9 cellular contexts compared by ENCODE assay signal in genomic region chr1:93615201-93616150, GRCh38.
A peak's percentile ranks its signal among the peaks of the same experiment; 100 is the strongest.
DNase-seq lines count a peak whose midpoint lies in the region; ATAC-seq and TF ChIP-seq lines count a peak whose summit lies in the region.
"Had no signal": no experiment of that assay in that cellular context is flagged by ENCODE, and none has a peak within 500 bp of the region (broad histone marks: within the 10 kb centered on the region; RNA-seq: fewer than 3 reads in every experiment).

No MANE protein-coding gene starts in this region.

- no peaks in the 10 kb centered on the region for H3K36me3 ChIP-seq in CD8-positive, alpha-beta T cell (ENCODE audit: insufficient read depth, low read length)

- no peaks in the 10 kb centered on the region for H3K36me3 Mint-ChIP-seq in CD8-positive, alpha-beta T cell
- H3K36me3 Mint-ChIP-seq in activated CD4-positive, alpha-beta T cell treated with anti-CD3 and anti-CD28 coated beads, Interleukin-2, amount 10 ng/mL, durations not matched to agents 24 days and 14 days (ENCODE audit: low read depth): no peaks in the 10 kb centered on the region
- H3K36me3 Mint-ChIP-seq: naive thymus-derived CD4-positive, alpha-beta T cell had no signal

- peaks cover 13% of the 10 kb centered on the region for H3K4me1 Mint-ChIP-seq in CD8-positive, alpha-beta T cell (ENCODE audit: low read depth)
- H3K4me1 Mint-ChIP-seq in activated CD4-positive, alpha-beta T cell treated with anti-CD3 and anti-CD28 coated beads, Interleukin-2, amount 10 ng/mL, durations not matched to agents 24 days and 14 days: peaks cover 17% of the 10 kb centered on the region

- H3K27me3 ChIP-seq in CD8-positive, alpha-beta T cell (ENCODE audit: insufficient read depth, low read length): no peaks in the 10 kb centered on the region

- POLR2A ChIA-PET in CD8-positive, alpha-beta T cell (lab: Charles Lee): no interaction called here

- intact Hi-C loops in CD8-positive, alpha-beta T cell (cut with DNase I, micrococcal nuclease): no loop called here
- intact Hi-C loops in activated CD4-positive, alpha-beta T cell treated with anti-CD3 and anti-CD28 coated beads, Interleukin-2, amount 10 ng/mL, durations not matched to agents 24 days and 14 days (cut with micrococcal nuclease): loop anchor here (1.0 to 5.0 kb wide), 2 partner anchors 8 to 268 kb away; partner anchors contain the start of gene DR1

- H3K27ac Mint-ChIP-seq in CD8-positive, alpha-beta T cell: peak overlapping the region; percentile 64
- peak overlapping the region; percentile 84 for H3K27ac Mint-ChIP-seq in activated CD4-positive, alpha-beta T cell treated with anti-CD3 and anti-CD28 coated beads, Interleukin-2, amount 10 ng/mL, durations not matched to agents 24 days and 14 days

- no peak overlapping the region for H3K4me3 ChIP-seq in CD8-positive, alpha-beta T cell (ENCODE audit: low read depth, low read length)
- H3K4me3 ChIP-seq in fibroblast of villous mesenchyme (ENCODE audit: low read depth, low read length): no peak overlapping the region

- no peaks in the 10 kb centered on the region for H3K9me3 ChIP-seq in CD8-positive, alpha-beta T cell (ENCODE audit: low read length)

- H3K4me1 ChIP-seq in CD8-positive, alpha-beta T cell (ENCODE audit: insufficient read depth, low read length): peaks cover 3% of the 10 kb centered on the region

- CTCF ChIA-PET in CD8-positive, alpha-beta T cell (lab: Charles Lee): interaction anchor here (1.4 kb wide), 1 partner anchor 12 kb away, joined by 4 read pairs; no protein-coding TSS in a partner anchor

- no peaks in the 10 kb centered on the region for H3K9me3 Mint-ChIP-seq in CD8-positive, alpha-beta T cell
- no peaks in the 10 kb centered on the region for H3K9me3 Mint-ChIP-seq in activated CD4-positive, alpha-beta T cell treated with anti-CD3 and anti-CD28 coated beads, Interleukin-2, amount 10 ng/mL, durations not matched to agents 24 days and 14 days
- H3K9me3 Mint-ChIP-seq: naive thymus-derived CD4-positive, alpha-beta T cell had no signal

- ATAC-seq in CD8-positive, alpha-beta T cell: peak; percentile 71
- ATAC-seq in GM19397 (IDR thresholded peaks at IDR 0.05; ENCODE audit: unreplicated experiment) (peak; percentile 84), HG03354 (IDR thresholded peaks at IDR 0.05; ENCODE audit: poor library complexity, severe bottlenecking, unreplicated experiment) (peak; percentile 77)
- ATAC-seq: naive thymus-derived CD4-positive, alpha-beta T cell had no signal

- peak overlapping the region; percentile 44 for H3K4me3 Mint-ChIP-seq in CD8-positive, alpha-beta T cell
- peak overlapping the region; percentile 30 for H3K4me3 Mint-ChIP-seq in activated CD4-positive, alpha-beta T cell treated with anti-CD3 and anti-CD28 coated beads, Interleukin-2, amount 10 ng/mL, durations not matched to agents 24 days and 14 days

- no peak for TF ChIP-seq CTCF in CD8-positive, alpha-beta T cell (IDR thresholded peaks at IDR 0.05)
- no peak for TF ChIP-seq CTCF in fibroblast of villous mesenchyme (IDR thresholded peaks at IDR 0.05; ENCODE audit: insufficient read depth, low read depth, low read length)

- no peak for DNase-seq in CD8-positive, alpha-beta T cell
- DNase-seq in activated CD4-positive, alpha-beta T cell treated with anti-CD3 and anti-CD28 coated beads, Interleukin-2, amount 10 ng/mL, durations not matched to agents 24 days and 14 days: peak; percentile 63
- peak; percentile 76 for DNase-seq in fibroblast of villous mesenchyme (ENCODE audit: low read depth)
- DNase-seq in stimulated activated CD4-positive, alpha-beta T cell treated with anti-CD3 and anti-CD28 coated beads, TNF-alpha, amount 100 ng/mL, for 24 hours (ENCODE audit: low read depth in 3 of 3): peak; percentile 29 to 68 (median 56)
- no peak for DNase-seq in AML-193 (lab: John Stamatoyannopoulos, UW)
- no peak for DNase-seq in NCI-H2196 (lab: John Stamatoyannopoulos, UW; ENCODE audit: unreplicated experiment)

- no peak overlapping the region for H3K27ac ChIP-seq in CD8-positive, alpha-beta T cell (ENCODE audit: low read depth, low read length)

- no peaks in the 10 kb centered on the region for H3K27me3 Mint-ChIP-seq in CD8-positive, alpha-beta T cell (ENCODE audit: low read depth)
- H3K27me3 Mint-ChIP-seq in activated CD4-positive, alpha-beta T cell treated with anti-CD3 and anti-CD28 coated beads, Interleukin-2, amount 10 ng/mL, durations not matched to agents 24 days and 14 days: peaks cover 40% of the 10 kb centered on the region

Comparison
In these comparisons a context has a peak if more than half of its experiments do, and no peak if none do; other contexts are left out.
1. DNase-seq: peak in activated CD4-positive, alpha-beta T cell treated with anti-CD3 and anti-CD28 coated beads, Interleukin-2, amount 10 ng/mL, durations not matched to agents 24 days and 14 days (single experiment), fibroblast of villous mesenchyme (single experiment) and stimulated activated CD4-positive, alpha-beta T cell treated with anti-CD3 and anti-CD28 coated beads, TNF-alpha, amount 100 ng/mL, for 24 hours (3 of 3); none in CD8-positive, alpha-beta T cell (0 of 7), AML-193 (0 of 2) and NCI-H2196 (single experiment).
2. Peak in every context shown above with its lines, with median percentiles within 50 percentile points of each other: ATAC-seq.